ENCODE assay signal across 1 cellular context in genomic region chr1:206455320-206455680, GRCh38.
TF ChIP-seq lines count a peak whose summit lies in the region.

No MANE protein-coding gene starts in this region.

TF ChIP-seq in GM23338, 12 proteins besides CTCF, POLR2A, EP300 and RAD21 (continued from another document):
- TF ChIP-seq ZNF462 (CRISPR knock-in tag; IDR thresholded peaks at IDR 0.05) (no peak), POLR2AphosphoS5 (IDR thresholded peaks at IDR 0.05; ENCODE audit: low read depth) (no peak), REST (IDR thresholded peaks at IDR 0.05; ENCODE audit: unreplicated experiment) (no peak)
